In genomic region chr19:13028027-13028426, GRCh38 we compare ENCODE assay signal across 18 cellular contexts. TPM values are rescaled to one million over a fixed set of nuclear protein-coding genes. Genes with fewer than 3 reads are reported as not detected.
A peak's percentile ranks its signal among the peaks of the same experiment; 100 is the strongest.
DNase-seq lines count a peak whose midpoint lies in the region; ATAC-seq and TF ChIP-seq lines count a peak whose summit lies in the region.
"Had no signal": no experiment of that assay in that cellular context is flagged by ENCODE, and none has a peak within 500 bp of the region (broad histone marks: within the 10 kb centered on the region; RNA-seq: fewer than 3 reads in every experiment).

No MANE protein-coding gene starts in this region.

- H3K9me3 Mint-ChIP-seq in endodermal cell = no peaks in the 10 kb centered on the region
- H3K9me3 Mint-ChIP-seq: activated naive CD8-positive, alpha-beta T cell treated with anti-CD3 and anti-CD28 coated beads, Interleukin-2, amount 10 ng/mL, durations not matched to agents 7 days and 5 days; activated T-cell treated with anti-CD3 and anti-CD28 coated beads, Interleukin-2, amount 50 U/mL, for 24 hours; neural crest cell had no signal

- peaks cover 8% of the 10 kb centered on the region for H3K4me1 Mint-ChIP-seq in endodermal cell

- ATAC-seq in gastroesophageal sphincter (no peak), HG02938 (IDR thresholded peaks at IDR 0.05; ENCODE audit: unreplicated experiment) (no peak)

- TF ChIP-seq POLR2A in gastroesophageal sphincter (IDR thresholded peaks at IDR 0.05) = no peak

- H3K36me3 ChIP-seq in A673 (ENCODE audit: insufficient read depth, low read length, poor library complexity, severe bottlenecking) = peaks cover 9% of the 10 kb centered on the region
- peaks cover 0 to 4% of the 10 kb centered on the region in 2 donors for H3K36me3 ChIP-seq in gastroesophageal sphincter
- H3K36me3 ChIP-seq in stomach smooth muscle (ENCODE audit: control insufficient read depth in 2 of 2, insufficient read depth in 2 of 2, low read length in 2 of 2) = peaks cover 3 to 5% of the 10 kb centered on the region in 2 donors
- no peaks in the 10 kb centered on the region for H3K36me3 ChIP-seq in endodermal cell (ENCODE audit: control insufficient read depth, insufficient read depth, low read length)

- H3K27ac ChIP-seq in A673 (ENCODE audit: low read depth, low read length, poor library complexity, severe bottlenecking) (peak overlapping the region; percentile 66), angular gyrus (ENCODE audit: low read depth, low read length) (peak overlapping the region; percentile 98), gastroesophageal sphincter (peak overlapping the region in 3 of 4 donors; percentile 85 to 98 (median 96)), stomach smooth muscle (ENCODE audit: low read length) (peak overlapping the region; percentile 97), endodermal cell (ENCODE audit: low read depth, low read length) (no peak overlapping the region)
- H3K27ac ChIP-seq: SJSA1 had no signal

- H3K9me3 ChIP-seq in A673 (ENCODE audit: low read depth, low read length, poor library complexity, severe bottlenecking) = no peaks in the 10 kb centered on the region
- H3K9me3 ChIP-seq in gastroesophageal sphincter = no peaks in the 10 kb centered on the region
- H3K9me3 ChIP-seq in stomach smooth muscle (ENCODE audit: control insufficient read depth in 2 of 2, low read length in 2 of 2) = no peaks in the 10 kb centered on the region
- no peaks in the 10 kb centered on the region for H3K9me3 ChIP-seq in endodermal cell (ENCODE audit: control insufficient read depth, low read length)
- H3K9me3 ChIP-seq: Caco-2, SJSA1 had no signal

- no peak for TF ChIP-seq EP300 in gastroesophageal sphincter (IDR thresholded peaks at IDR 0.05)

- H3K4me1 ChIP-seq in A673 (ENCODE audit: insufficient read depth, low read length, poor library complexity, severe bottlenecking) (peaks cover 33% of the 10 kb centered on the region), gastroesophageal sphincter (peaks cover 5 to 99% (median 68%) of the 10 kb centered on the region in 3 donors), stomach smooth muscle (ENCODE audit: control insufficient read depth, insufficient read depth, low read length) (peaks cover 90% of the 10 kb centered on the region), endodermal cell (ENCODE audit: control insufficient read depth, insufficient read depth, low read length) (no peaks in the 10 kb centered on the region)

- peaks cover 99% of the 10 kb centered on the region for H3K27me3 Mint-ChIP-seq in endodermal cell (ENCODE audit: insufficient read depth)

- POLR2A ChIA-PET in A673 (lab: Charles Lee; ENCODE audit: low non-redundant PET) = no interaction called here

- H3K36me3 Mint-ChIP-seq in endodermal cell (ENCODE audit: low read depth) = no peaks in the 10 kb centered on the region
- H3K36me3 Mint-ChIP-seq: activated naive CD8-positive, alpha-beta T cell treated with anti-CD3 and anti-CD28 coated beads, Interleukin-2, amount 10 ng/mL, durations not matched to agents 7 days and 5 days had no signal

- 67 to 83% methylated on average over 1 of the region's 3 CpGs for WGBS in gastroesophageal sphincter (ENCODE audit: low coverage in 1 of 2), 2 donors
- 73 to 90% methylated on average over 2 to 3 of the region's 3 CpGs for WGBS in endodermal cell (ENCODE audit: insufficient coverage in 1 of 2, insufficient read length in 1 of 2), 2 experiments

- CTCF ChIA-PET in A673 (lab: Charles Lee) = no interaction called here

- intact Hi-C loops in A673 (cut with micrococcal nuclease; ENCODE audit: unreplicated experiment) = no loop called here

- BruUV-seq in A673 (replicated peaks; lab: Mats Ljungman, UMichigan) = no TSS peak

- H3K9ac ChIP-seq in stomach smooth muscle (ENCODE audit: low read length in 2 of 2) (peak overlapping the region in 1 of 2 donors; percentile 9), endodermal cell (ENCODE audit: extremely low read depth, low read length, poor library complexity, severe bottlenecking) (no peak overlapping the region)

- TF ChIP-seq CTCF in A673 (conservative IDR thresholded peaks at IDR 0.05; ENCODE audit: low read depth, low read length) = no peak
- no peak for TF ChIP-seq CTCF in gastroesophageal sphincter (IDR thresholded peaks at IDR 0.05)
- TF ChIP-seq CTCF in endodermal cell (conservative IDR thresholded peaks at IDR 0.05) = no peak

- no peaks in the 10 kb centered on the region for H3K27me3 ChIP-seq in A673 (replicated peaks; ENCODE audit: insufficient read depth, low read depth, low read length, poor library complexity)
- no peaks in the 10 kb centered on the region for H3K27me3 ChIP-seq in gastroesophageal sphincter
- no peaks in the 10 kb centered on the region for H3K27me3 ChIP-seq in stomach smooth muscle (ENCODE audit: control insufficient read depth in 1 of 2, insufficient read depth in 2 of 2, low read length in 2 of 2)
- H3K27me3 ChIP-seq in endodermal cell (ENCODE audit: control insufficient read depth, insufficient read depth, low read length, poor library complexity, severe bottlenecking) = peaks cover 100% of the 10 kb centered on the region
- H3K27me3 ChIP-seq: SJSA1 had no signal

- H3K4me3 ChIP-seq in A673 (ENCODE audit: low read depth, low read length, poor library complexity, severe bottlenecking) (no peak overlapping the region), gastroesophageal sphincter (no peak overlapping the region), stomach smooth muscle (ENCODE audit: low read length in 2 of 2) (no peak overlapping the region), endodermal cell (ENCODE audit: low read length) (no peak overlapping the region)
- H3K4me3 ChIP-seq: SJSA1 had no signal

- no peak for DNase-seq in A673 (ENCODE audit: low spot score)
- DNase-seq in activated naive CD4-positive, alpha-beta T cell treated with anti-CD3 and anti-CD28 coated beads, Interleukin-2, amount 50 U/mL, for 16 hours = no peak
- no peak for DNase-seq in dermis blood vessel endothelial cell
- no peak for DNase-seq in endodermal cell
- DNase-seq: activated CD4-positive, alpha-beta T cell treated with anti-CD3 and anti-CD28 coated beads, Interleukin-2, amount 50 U/mL, for 1 hour; activated naive CD8-positive, alpha-beta T cell treated with anti-CD3 and anti-CD28 coated beads, Interleukin-2, amount 10 ng/mL, durations not matched to agents 7 days and 5 days; activated T-cell treated with anti-CD3 and anti-CD28 coated beads, Interleukin-2, amount 50 U/mL, for 24 hours; Caco-2; glutamatergic neuron; NCI-H1930; NCI-H510A had no signal

- H3K4me3 Mint-ChIP-seq in endodermal cell = no peak overlapping the region
- H3K4me3 Mint-ChIP-seq: activated naive CD8-positive, alpha-beta T cell treated with anti-CD3 and anti-CD28 coated beads, Interleukin-2, amount 10 ng/mL, durations not matched to agents 7 days and 5 days; activated T-cell treated with anti-CD3 and anti-CD28 coated beads, Interleukin-2, amount 50 U/mL, for 24 hours; neural crest cell had no signal

- no peak overlapping the region for H3K27ac Mint-ChIP-seq in endodermal cell
- H3K27ac Mint-ChIP-seq: activated naive CD8-positive, alpha-beta T cell treated with anti-CD3 and anti-CD28 coated beads, Interleukin-2, amount 10 ng/mL, durations not matched to agents 7 days and 5 days; activated T-cell treated with anti-CD3 and anti-CD28 coated beads, Interleukin-2, amount 50 U/mL, for 24 hours had no signal

RNA-seq across cellular contexts. Expression of gene NFIX, which starts 32.8 kb away (rescaled TPM):
- 69.7 and 77.9 TPM in 2 replicates for total RNA-seq in A673 (2021)
- 100 to 1,000 TPM in 1 of 4 donors, 10 to 100 TPM in 3; 44.7 to 145 (median 72.4) TPM for total RNA-seq in gastroesophageal sphincter
- 12.6 and 23.7 TPM in 2 replicates for total RNA-seq in dermis blood vessel endothelial cell
- total RNA-seq in endodermal cell = under 1 TPM; 0.22 to 0.40 TPM
- polyA plus RNA-seq in endodermal cell (2013, experiment 1 of 2) = 0.93 TPM
- 0.70 TPM for polyA plus RNA-seq in endodermal cell (2013, experiment 2 of 2)

RNA-seq across cellular contexts. Expression of gene DAND5, which starts 58.7 kb away (rescaled TPM):
- 0.17 TPM in 2 replicates for total RNA-seq in A673 (2021)
- under 1 TPM in 1 of 4 donors, not detected in 3; 0.35 TPM for total RNA-seq in gastroesophageal sphincter
- total RNA-seq in dermis blood vessel endothelial cell = 0.09 and 0.17 TPM in 2 replicates
- total RNA-seq in endodermal cell = under 1 TPM; 0.13 to 0.40 TPM
- polyA plus RNA-seq in endodermal cell (2013, experiment 1 of 2) = not detected
- not detected for polyA plus RNA-seq in endodermal cell (2013, experiment 2 of 2)
- total RNA-seq: activated naive CD8-positive, alpha-beta T cell treated with anti-CD3 and anti-CD28 coated beads, Interleukin-2, amount 10 ng/mL, durations not matched to agents 7 days and 5 days; Caco-2; neural crest cell; SJSA1; ureter had no signal
